ENCODE assay signal across 21 cellular contexts in genomic region chr7:2932761-2933251, GRCh38.
DNase-seq lines count a peak whose midpoint lies in the region; ATAC-seq and TF ChIP-seq lines count a peak whose summit lies in the region.
"Had no signal": no experiment of that assay in that cellular context is flagged by ENCODE, and none has a peak within 500 bp of the region (broad histone marks: within the 10 kb centered on the region; RNA-seq: fewer than 3 reads in every experiment).

No MANE protein-coding gene starts in this region.

- no peaks in the 10 kb centered on the region for H4K20me1 ChIP-seq in osteoblast (ENCODE audit: insufficient read depth, low read length)

- H3K27me3 ChIP-seq in osteoblast (ENCODE audit: insufficient read depth, low read length) = no peaks in the 10 kb centered on the region
- H3K27me3 ChIP-seq: colonic mucosa had no signal

- H3K9me3 Mint-ChIP-seq in activated CD4-positive, alpha-beta memory T cell treated with anti-CD3 and anti-CD28 coated beads for 36 hours = no peaks in the 10 kb centered on the region
- no peaks in the 10 kb centered on the region for H3K9me3 Mint-ChIP-seq in activated CD4-positive, alpha-beta memory T cell treated with anti-CD3 and anti-CD28 coated beads, Interleukin-2, amount 10 ng/mL, durations not matched to agents 7 days and 5 days
- no peaks in the 10 kb centered on the region for H3K9me3 Mint-ChIP-seq in central memory CD8-positive, alpha-beta T cell
- H3K9me3 Mint-ChIP-seq: naive thymus-derived CD8-positive, alpha-beta T cell had no signal

- peak overlapping the region; percentile 25 for H3K27ac Mint-ChIP-seq in activated CD4-positive, alpha-beta memory T cell treated with anti-CD3 and anti-CD28 coated beads for 36 hours
- no peak overlapping the region for H3K27ac Mint-ChIP-seq in activated CD4-positive, alpha-beta memory T cell treated with anti-CD3 and anti-CD28 coated beads, Interleukin-2, amount 10 ng/mL, durations not matched to agents 7 days and 5 days
- peak overlapping the region; percentile 89 for H3K27ac Mint-ChIP-seq in central memory CD8-positive, alpha-beta T cell (ENCODE audit: low read depth)

- H3K9me3 ChIP-seq in osteoblast (ENCODE audit: low read depth, low read length) = no peaks in the 10 kb centered on the region
- H3K9me3 ChIP-seq: colonic mucosa, psoas muscle, suprapubic skin had no signal

- CTCF ChIA-PET in activated CD4-positive, alpha-beta memory T cell treated with anti-CD3 and anti-CD28 coated beads for 36 hours (lab: Charles Lee) = interaction anchor here (1.2 to 1.9 kb wide), 3 partner anchors 47 to 222 kb away, joined by 3 to 10 read pairs (median 5); no protein-coding TSS in a partner anchor
- CTCF ChIA-PET in activated CD4-positive, alpha-beta memory T cell treated with anti-CD3 and anti-CD28 coated beads, Interleukin-2, amount 10 ng/mL, durations not matched to agents 7 days and 5 days (lab: Charles Lee) = interaction anchor here (1.0 kb wide), 1 partner anchor 107 kb away, joined by 6 read pairs; no protein-coding TSS in a partner anchor

- POLR2A ChIA-PET in activated CD4-positive, alpha-beta memory T cell treated with anti-CD3 and anti-CD28 coated beads for 36 hours (lab: Charles Lee) = no interaction called here
- POLR2A ChIA-PET in activated CD4-positive, alpha-beta memory T cell treated with anti-CD3 and anti-CD28 coated beads, Interleukin-2, amount 10 ng/mL, durations not matched to agents 7 days and 5 days (lab: Charles Lee) = no interaction called here

- H3K4me2 ChIP-seq in osteoblast (ENCODE audit: insufficient read depth, low read length) = no peak overlapping the region

- no peak overlapping the region for H3K4me3 Mint-ChIP-seq in activated CD4-positive, alpha-beta memory T cell treated with anti-CD3 and anti-CD28 coated beads for 36 hours
- no peak overlapping the region for H3K4me3 Mint-ChIP-seq in activated CD4-positive, alpha-beta memory T cell treated with anti-CD3 and anti-CD28 coated beads, Interleukin-2, amount 10 ng/mL, durations not matched to agents 7 days and 5 days
- H3K4me3 Mint-ChIP-seq in central memory CD8-positive, alpha-beta T cell = no peak overlapping the region
- H3K4me3 Mint-ChIP-seq: naive thymus-derived CD8-positive, alpha-beta T cell had no signal

- ATAC-seq in central memory CD8-positive, alpha-beta T cell (replicated peaks; ENCODE audit: extremely low read depth, poor library complexity, severe bottlenecking) = no peak
- ATAC-seq in GM21515 (IDR thresholded peaks at IDR 0.05; ENCODE audit: unreplicated experiment) (no peak), HG02981 (IDR thresholded peaks at IDR 0.05; ENCODE audit: unreplicated experiment) (no peak)
- ATAC-seq: naive thymus-derived CD8-positive, alpha-beta T cell; psoas muscle had no signal

- no peaks in the 10 kb centered on the region for H3K79me2 ChIP-seq in osteoblast (ENCODE audit: insufficient read depth, low read length)

- H2AFZ ChIP-seq in osteoblast (ENCODE audit: low read length) = no peak overlapping the region

- H3K4me3 ChIP-seq in osteoblast (ENCODE audit: insufficient read depth, low read length) = no peak overlapping the region
- H3K4me3 ChIP-seq: colonic mucosa, psoas muscle, suprapubic skin had no signal

- no peaks in the 10 kb centered on the region for H3K36me3 ChIP-seq in osteoblast (ENCODE audit: insufficient read depth, low read length)
- H3K36me3 ChIP-seq: colonic mucosa, suprapubic skin had no signal

- no peaks in the 10 kb centered on the region for H3K27me3 Mint-ChIP-seq in activated CD4-positive, alpha-beta memory T cell treated with anti-CD3 and anti-CD28 coated beads for 36 hours
- H3K27me3 Mint-ChIP-seq in activated CD4-positive, alpha-beta memory T cell treated with anti-CD3 and anti-CD28 coated beads, Interleukin-2, amount 10 ng/mL, durations not matched to agents 7 days and 5 days = no peaks in the 10 kb centered on the region
- H3K27me3 Mint-ChIP-seq in central memory CD8-positive, alpha-beta T cell = no peaks in the 10 kb centered on the region
- H3K27me3 Mint-ChIP-seq: naive thymus-derived CD8-positive, alpha-beta T cell had no signal

- TF ChIP-seq CTCF in osteoblast (IDR thresholded peaks at IDR 0.05; ENCODE audit: extremely low read depth, low read depth, low read length) = no peak

- intact Hi-C loops in activated CD4-positive, alpha-beta memory T cell treated with anti-CD3 and anti-CD28 coated beads for 36 hours (cut with micrococcal nuclease) = no loop called here

- DNase-seq in activated CD4-positive, alpha-beta memory T cell treated with anti-CD3 and anti-CD28 coated beads for 36 hours = no peak
- no peak for DNase-seq in activated CD4-positive, alpha-beta memory T cell treated with anti-CD3 and anti-CD28 coated beads, Interleukin-2, amount 10 ng/mL, durations not matched to agents 7 days and 5 days
- peak; percentile 48 for DNase-seq in D341Med (ENCODE audit: low spot score)
- no peak for DNase-seq in central memory CD8-positive, alpha-beta T cell (ENCODE audit: low spot score in 2 of 2)
- DNase-seq in osteoblast (ENCODE audit: insufficient read length, low spot score, missing footprints) = peak; percentile 46
- DNase-seq in epidermal melanocyte (ENCODE audit: insufficient read length, low spot score) = no peak
- DNase-seq: ACHN; colonic mucosa; GOT3; Karpas-422; NCI-H1092; NCI-H2107; NCI-H510A; psoas muscle; Right ventricle myocardium superior; stimulated activated CD8-positive, alpha-beta memory T cell treated with anti-CD3 and anti-CD28 coated beads, Interleukin-4, amount 100 ng/mL, for 48 hours; T-helper 2 cell had no signal

- no peaks in the 10 kb centered on the region for H3K4me1 ChIP-seq in osteoblast (ENCODE audit: insufficient read depth, low read length)
- H3K4me1 ChIP-seq: colonic mucosa, psoas muscle, suprapubic skin had no signal

- peaks cover 45% of the 10 kb centered on the region for H3K36me3 Mint-ChIP-seq in activated CD4-positive, alpha-beta memory T cell treated with anti-CD3 and anti-CD28 coated beads for 36 hours
- H3K36me3 Mint-ChIP-seq in activated CD4-positive, alpha-beta memory T cell treated with anti-CD3 and anti-CD28 coated beads, Interleukin-2, amount 10 ng/mL, durations not matched to agents 7 days and 5 days (ENCODE audit: low read depth) = peaks cover 64% of the 10 kb centered on the region
- peaks cover 65% of the 10 kb centered on the region for H3K36me3 Mint-ChIP-seq in central memory CD8-positive, alpha-beta T cell (ENCODE audit: insufficient read depth)

- H3K27ac ChIP-seq in osteoblast (ENCODE audit: low read depth, low read length) = no peak overlapping the region
- H3K27ac ChIP-seq: colonic mucosa, psoas muscle, suprapubic skin had no signal

- peaks cover 14% of the 10 kb centered on the region for H3K4me1 Mint-ChIP-seq in activated CD4-positive, alpha-beta memory T cell treated with anti-CD3 and anti-CD28 coated beads for 36 hours (ENCODE audit: low read depth)
- H3K4me1 Mint-ChIP-seq in activated CD4-positive, alpha-beta memory T cell treated with anti-CD3 and anti-CD28 coated beads, Interleukin-2, amount 10 ng/mL, durations not matched to agents 7 days and 5 days = no peaks in the 10 kb centered on the region
- no peaks in the 10 kb centered on the region for H3K4me1 Mint-ChIP-seq in central memory CD8-positive, alpha-beta T cell

Comparison
In these comparisons a context has a peak if more than half of its experiments do, and no peak if none do; other contexts are left out.
1. DNase-seq: peak in D341Med (single experiment) and osteoblast (single experiment); none in activated CD4-positive, alpha-beta memory T cell treated with anti-CD3 and anti-CD28 coated beads for 36 hours (single experiment), activated CD4-positive, alpha-beta memory T cell treated with anti-CD3 and anti-CD28 coated beads, Interleukin-2, amount 10 ng/mL, durations not matched to agents 7 days and 5 days (single experiment), central memory CD8-positive, alpha-beta T cell (0 of 2) and epidermal melanocyte (single experiment).